8 cellular contexts compared by ENCODE assay signal in genomic region chr10:104300736-104301292, GRCh38. TPM values are rescaled to one million over a fixed set of nuclear protein-coding genes. Genes with fewer than 3 reads are reported as not detected.
DNase-seq lines count a peak whose midpoint lies in the region; ATAC-seq and TF ChIP-seq lines count a peak whose summit lies in the region.

No MANE protein-coding gene starts in this region.

- H3K4me1 Mint-ChIP-seq in activated T-cell treated with anti-CD3 and anti-CD28 coated beads, Interleukin-2, amount 50 U/mL, for 72 hours (ENCODE audit: low read depth), result peaks cover 55% of the 10 kb centered on the region

- peaks cover 2 to 5% of the 10 kb centered on the region in 2 donors for H3K9me3 Mint-ChIP-seq in activated T-cell treated with anti-CD3 and anti-CD28 coated beads, Interleukin-2, amount 50 U/mL, for 72 hours

- H3K36me3 Mint-ChIP-seq in activated T-cell treated with anti-CD3 and anti-CD28 coated beads, Interleukin-2, amount 50 U/mL, for 72 hours (ENCODE audit: insufficient read depth in 2 of 2), result peaks cover 4 to 20% of the 10 kb centered on the region in 2 donors

- DNase-seq in DMS53 treated with DMSO at 0.1 percent for 48 hours (lab: John Stamatoyannopoulos, UW; ENCODE audit: unreplicated experiment) (peak; percentile 96), NCI-H146 treated with DMSO at 0.1 percent for 48 hours (lab: John Stamatoyannopoulos, UW; ENCODE audit: unreplicated experiment) (peak; percentile 82), glomerular endothelial cell (ENCODE audit: extremely low read depth, low read depth, low spot score) (peak; percentile 93), omental fat pad (ENCODE audit: low spot score) (peak; percentile 22), T-helper 9 cell (no peak), SIG-M5 treated with dmso at 0.1 percent for 504 hours (lab: John Stamatoyannopoulos, UW; ENCODE audit: unreplicated experiment) (no peak), GM19238 (ENCODE audit: insufficient read length, low spot score) (no peak)
- peak; percentile 31 to 37 for DNase-seq in activated T-cell treated with anti-CD3 and anti-CD28 coated beads, Interleukin-2, amount 50 U/mL, for 72 hours

- H3K27me3 Mint-ChIP-seq in activated T-cell treated with anti-CD3 and anti-CD28 coated beads, Interleukin-2, amount 50 U/mL, for 72 hours (ENCODE audit: low read depth), result peaks cover 2% of the 10 kb centered on the region

- H3K4me3 Mint-ChIP-seq in activated T-cell treated with anti-CD3 and anti-CD28 coated beads, Interleukin-2, amount 50 U/mL, for 72 hours, result peak overlapping the region; percentile 65 to 77

- peak; percentile 56 to 66 for ATAC-seq in activated T-cell treated with anti-CD3 and anti-CD28 coated beads, Interleukin-2, amount 50 U/mL, for 72 hours (replicated peaks in 1 of 2)
- no peak for ATAC-seq in omental fat pad (ENCODE audit: low FRiP score)

- TF ChIP-seq CTCF in omental fat pad (IDR thresholded peaks at IDR 0.05), result no peak

- H3K27ac Mint-ChIP-seq in activated T-cell treated with anti-CD3 and anti-CD28 coated beads, Interleukin-2, amount 50 U/mL, for 72 hours, result peak overlapping the region; percentile 62

RNA-seq across cellular contexts. Expression of gene GSTO2, which starts 31.8 kb away (rescaled TPM):
- total RNA-seq in activated T-cell treated with anti-CD3 and anti-CD28 coated beads, Interleukin-2, amount 50 U/mL, for 72 hours, result 1 to 10 TPM; 6.8 to 9.5 TPM
- total RNA-seq in glomerular endothelial cell (0.97 and 2.0 TPM in 2 replicates), omental fat pad (1 to 10 TPM in 1 of 4 donors, under 1 TPM in 3; 0.12 to 1.4 (median 0.54) TPM)

RNA-seq across cellular contexts. Expression of gene ITPRIP, which starts 37.5 kb away (rescaled TPM):
- 10 to 100 TPM; 27.8 to 29.7 TPM for total RNA-seq in activated T-cell treated with anti-CD3 and anti-CD28 coated beads, Interleukin-2, amount 50 U/mL, for 72 hours
- 81.5 and 85.1 TPM in 2 replicates for total RNA-seq in glomerular endothelial cell
- total RNA-seq in omental fat pad, result 10 to 100 TPM; 23.4 to 66.2 (median 49.9) TPM

RNA-seq across cellular contexts. Expression of gene GSTO1, which starts 46.1 kb away (rescaled TPM):
- total RNA-seq in activated T-cell treated with anti-CD3 and anti-CD28 coated beads, Interleukin-2, amount 50 U/mL, for 72 hours, result 100 to 1,000 TPM; 113 to 117 TPM
- total RNA-seq in glomerular endothelial cell, result 250 and 432 TPM in 2 replicates
- 100 to 1,000 TPM in 2 of 4 donors, 10 to 100 TPM in 2; 63.9 to 116 (median 97.6) TPM for total RNA-seq in omental fat pad

RNA-seq across cellular contexts. Expression of gene CFAP58, which starts 52.8 kb away (rescaled TPM):
- 1 to 10 TPM in 1 of 2 donors, under 1 TPM in 1; 0.72 to 1.1 TPM for total RNA-seq in activated T-cell treated with anti-CD3 and anti-CD28 coated beads, Interleukin-2, amount 50 U/mL, for 72 hours
- total RNA-seq in glomerular endothelial cell (1.2 and 1.7 TPM in 2 replicates), omental fat pad (under 1 TPM; 0.19 to 0.95 (median 0.33) TPM)

Comparison
In these comparisons a context has a peak if more than half of its experiments do, and no peak if none do; other contexts are left out.
1. DNase-seq: peak in DMS53 treated with DMSO at 0.1 percent for 48 hours (single experiment), NCI-H146 treated with DMSO at 0.1 percent for 48 hours (single experiment), activated T-cell treated with anti-CD3 and anti-CD28 coated beads, Interleukin-2, amount 50 U/mL, for 72 hours (2 of 2), glomerular endothelial cell (single experiment) and omental fat pad (single experiment); none in T-helper 9 cell (single experiment), SIG-M5 treated with dmso at 0.1 percent for 504 hours (single experiment) and GM19238 (single experiment).